In genomic region chr15:60795471-60795870, GRCh38 we compare ENCODE assay signal across 21 cellular contexts.
DNase-seq lines count a peak whose midpoint lies in the region; ATAC-seq lines count a peak whose summit lies in the region.
"Had no signal": no experiment of that assay in that cellular context is flagged by ENCODE, and none has a peak within 500 bp of the region (broad histone marks: within the 10 kb centered on the region; RNA-seq: fewer than 3 reads in every experiment).

No MANE protein-coding gene starts in this region.

- peaks cover 18% of the 10 kb centered on the region for H3K36me3 Mint-ChIP-seq in activated T-cell treated with anti-CD3 and anti-CD28 coated beads, Interleukin-2, amount 50 U/mL, for 24 hours (ENCODE audit: low read depth)
- peaks cover 21% of the 10 kb centered on the region for H3K36me3 Mint-ChIP-seq in activated naive CD8-positive, alpha-beta T cell treated with anti-CD3 and anti-CD28 coated beads for 36 hours
- H3K36me3 Mint-ChIP-seq: stimulated activated naive B cell treated with anti-CD40 and anti-IgM and Interleukin-4, amounts not matched to agents 10 μg/mL and 1 μg/mL and 100 μg/mL, for 72 hours had no signal

- peak; percentile 16 for ATAC-seq in HG02610 (IDR thresholded peaks at IDR 0.05; ENCODE audit: unreplicated experiment)
- ATAC-seq in stimulated activated naive CD8-positive, alpha-beta T cell treated with anti-CD3 and anti-CD28 coated beads, Interleukin-15, Interleukin-2, amounts not matched to agents 100 U/mL and 50 U/mL, for 24 hours = peak; percentile 2
- ATAC-seq: gastroesophageal sphincter, left colon, PC-3 had no signal

- no peaks in the 10 kb centered on the region for H3K27me3 Mint-ChIP-seq in activated T-cell treated with anti-CD3 and anti-CD28 coated beads, Interleukin-2, amount 50 U/mL, for 24 hours
- no peaks in the 10 kb centered on the region for H3K27me3 Mint-ChIP-seq in activated naive CD8-positive, alpha-beta T cell treated with anti-CD3 and anti-CD28 coated beads for 36 hours

- H3K4me3 Mint-ChIP-seq in activated T-cell treated with anti-CD3 and anti-CD28 coated beads, Interleukin-2, amount 50 U/mL, for 24 hours = no peak overlapping the region
- H3K4me3 Mint-ChIP-seq in activated naive CD8-positive, alpha-beta T cell treated with anti-CD3 and anti-CD28 coated beads for 36 hours = no peak overlapping the region
- H3K4me3 Mint-ChIP-seq: activated B cell treated with CpG ODN at 0.5 μM for 24 hours; mesothelial cell of epicardium; stimulated activated naive B cell treated with anti-CD40 and anti-IgM and Interleukin-4, amounts not matched to agents 10 μg/mL and 1 μg/mL and 100 μg/mL, for 72 hours had no signal

- H3K9me3 Mint-ChIP-seq in activated T-cell treated with anti-CD3 and anti-CD28 coated beads, Interleukin-2, amount 50 U/mL, for 24 hours = peaks cover 24% of the 10 kb centered on the region
- H3K9me3 Mint-ChIP-seq in activated naive CD8-positive, alpha-beta T cell treated with anti-CD3 and anti-CD28 coated beads for 36 hours = peaks cover 20% of the 10 kb centered on the region

- intact Hi-C loops in head of caudate nucleus (cut with DNase I) = no loop called here

- no peak for DNase-seq in activated T-cell treated with anti-CD3 and anti-CD28 coated beads, Interleukin-2, amount 50 U/mL, for 24 hours
- no peak for DNase-seq in activated T-cell treated with anti-CD3 and anti-CD28 coated beads for 4 hours
- DNase-seq in activated naive CD8-positive, alpha-beta T cell treated with anti-CD3 and anti-CD28 coated beads for 36 hours = no peak
- peak; percentile 20 for DNase-seq in stimulated activated naive CD8-positive, alpha-beta T cell treated with anti-CD3 and anti-CD28 coated beads, Interleukin-15, Interleukin-2, amounts not matched to agents 100 U/mL and 50 U/mL, for 24 hours
- DNase-seq in GOT3 (lab: John Stamatoyannopoulos, UW) = no peak
- DNase-seq in head of caudate nucleus = no peak
- DNase-seq in NCI-H187 treated with DMSO at 0.1 percent for 48 hours (lab: John Stamatoyannopoulos, UW) = no peak
- DNase-seq: ACHN, activated B cell treated with CpG ODN at 0.5 μM for 24 hours, dermis blood vessel endothelial cell, DMS79, erythroblast, HCEC 1CT, left colon, PC-3, T-helper 2 cell, transverse colon had no signal

- H3K27ac Mint-ChIP-seq in activated T-cell treated with anti-CD3 and anti-CD28 coated beads, Interleukin-2, amount 50 U/mL, for 24 hours = peak overlapping the region; percentile 84
- H3K27ac Mint-ChIP-seq in activated naive CD8-positive, alpha-beta T cell treated with anti-CD3 and anti-CD28 coated beads for 36 hours = peak overlapping the region; percentile 72
- H3K27ac Mint-ChIP-seq: activated B cell treated with CpG ODN at 0.5 μM for 24 hours; mesothelial cell of epicardium; stimulated activated naive B cell treated with anti-CD40 and anti-IgM and Interleukin-4, amounts not matched to agents 10 μg/mL and 1 μg/mL and 100 μg/mL, for 72 hours had no signal

- peaks cover 81% of the 10 kb centered on the region for H3K4me1 Mint-ChIP-seq in activated T-cell treated with anti-CD3 and anti-CD28 coated beads, Interleukin-2, amount 50 U/mL, for 24 hours (ENCODE audit: low read depth)
- peaks cover 51% of the 10 kb centered on the region for H3K4me1 Mint-ChIP-seq in activated naive CD8-positive, alpha-beta T cell treated with anti-CD3 and anti-CD28 coated beads for 36 hours
- H3K4me1 Mint-ChIP-seq: mesothelial cell of epicardium had no signal
